20 cellular contexts compared by ENCODE assay signal in the genomic region with DNA sequence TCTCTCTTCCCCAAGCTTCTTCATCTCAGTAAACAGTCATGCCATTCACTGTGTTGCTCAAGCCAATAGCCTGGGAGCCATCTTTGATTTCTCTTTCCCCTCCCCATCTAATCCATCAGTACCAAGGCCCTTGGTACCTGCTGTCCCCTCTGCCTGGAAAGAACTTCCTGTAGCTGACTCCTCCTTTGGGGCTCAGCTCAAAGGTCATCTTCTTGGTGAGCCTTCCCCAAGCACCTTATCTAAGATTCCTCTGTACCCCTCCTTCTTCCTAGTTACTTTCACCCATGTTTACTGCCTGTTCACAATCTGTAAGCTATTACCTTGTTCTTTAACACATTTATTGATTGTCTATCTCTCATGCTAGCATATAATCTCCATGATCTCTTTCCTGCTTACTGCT. TPM values are rescaled to one million over a fixed set of nuclear protein-coding genes. Genes with fewer than 3 reads are reported as not detected.
DNase-seq lines count a peak whose midpoint lies in the region; ATAC-seq and TF ChIP-seq lines count a peak whose summit lies in the region.
"Had no signal": no experiment of that assay in that cellular context is flagged by ENCODE, and none has a peak within 500 bp of the region (broad histone marks: within the 10 kb centered on the region; RNA-seq: fewer than 3 reads in every experiment).

No MANE protein-coding gene starts in this region.

- no peaks in the 10 kb centered on the region for H3K27me3 ChIP-seq in fibroblast of lung (ENCODE audit: control insufficient read depth, insufficient read depth, low read length)
- H3K27me3 ChIP-seq: BLaER1 treated with 17β-estradiol and CSF1 and Interleukin-3, amounts not matched to agents 10 nM and 100 nM had no signal

- H3K4me3 Mint-ChIP-seq in activated naive CD8-positive, alpha-beta T cell treated with anti-CD3 and anti-CD28 coated beads, Interleukin-2, amount 50 U/mL, for 24 hours, result no peak overlapping the region
- H3K4me3 Mint-ChIP-seq in activated naive CD8-positive, alpha-beta T cell treated with anti-CD3 and anti-CD28 coated beads for 36 hours, result no peak overlapping the region
- H3K4me3 Mint-ChIP-seq in T-helper 17 cell (peak overlapping the region; percentile 33), osteocyte (ENCODE audit: unreplicated experiment) (no peak overlapping the region)
- H3K4me3 Mint-ChIP-seq: CD8-positive, alpha-beta T cell had no signal

- H3K9ac ChIP-seq in fibroblast of lung (ENCODE audit: insufficient read depth, low read length), result no peak overlapping the region

- no peak for DNase-seq in activated naive CD8-positive, alpha-beta T cell treated with anti-CD3 and anti-CD28 coated beads, Interleukin-2, amount 50 U/mL, for 24 hours
- DNase-seq in activated naive CD8-positive, alpha-beta T cell treated with anti-CD3 and anti-CD28 coated beads for 36 hours, result no peak
- DNase-seq in T-helper 17 cell, result no peak
- no peak for DNase-seq in fibroblast of lung (ENCODE audit: low read depth in 2 of 2)
- DNase-seq in osteocyte (ENCODE audit: extremely low spot score, unreplicated experiment), result no peak
- DNase-seq in cerebellum (ENCODE audit: low spot score), result no peak
- DNase-seq: Calu3; CD8-positive, alpha-beta T cell; NCI-H1105; NCI-H1694; NCI-H2081 treated with DMSO at 0.1 percent for 48 hours; NK-92 treated with Interleukin-12 subunit alpha and Interleukin-12 subunit beta, amount 100 ng/mL, for 24 hours had no signal

- peaks cover 11% of the 10 kb centered on the region for H3K4me1 ChIP-seq in fibroblast of lung (ENCODE audit: control insufficient read depth, extremely low read depth, insufficient read depth, low read length)

- H3K9me3 Mint-ChIP-seq in activated naive CD8-positive, alpha-beta T cell treated with anti-CD3 and anti-CD28 coated beads, Interleukin-2, amount 50 U/mL, for 24 hours, result no peaks in the 10 kb centered on the region
- H3K9me3 Mint-ChIP-seq in activated naive CD8-positive, alpha-beta T cell treated with anti-CD3 and anti-CD28 coated beads for 36 hours, result no peaks in the 10 kb centered on the region
- no peaks in the 10 kb centered on the region for H3K9me3 Mint-ChIP-seq in osteocyte (ENCODE audit: unreplicated experiment)
- H3K9me3 Mint-ChIP-seq: CD8-positive, alpha-beta T cell had no signal

- peaks cover 6% of the 10 kb centered on the region for H3K79me2 ChIP-seq in fibroblast of lung (ENCODE audit: control insufficient read depth, insufficient read depth, low read length)

- H3K36me3 Mint-ChIP-seq in activated naive CD8-positive, alpha-beta T cell treated with anti-CD3 and anti-CD28 coated beads, Interleukin-2, amount 50 U/mL, for 24 hours (ENCODE audit: low read depth), result peaks cover 31% of the 10 kb centered on the region
- peaks cover 13% of the 10 kb centered on the region for H3K36me3 Mint-ChIP-seq in activated naive CD8-positive, alpha-beta T cell treated with anti-CD3 and anti-CD28 coated beads for 36 hours
- H3K36me3 Mint-ChIP-seq in T-helper 17 cell (ENCODE audit: low read depth), result peaks cover 12% of the 10 kb centered on the region
- peaks cover 21% of the 10 kb centered on the region for H3K36me3 Mint-ChIP-seq in osteocyte (ENCODE audit: unreplicated experiment)

- H3K27ac ChIP-seq in fibroblast of lung (ENCODE audit: insufficient read depth, low read length), result peak overlapping the region; percentile 53
- H3K27ac ChIP-seq: BLaER1 treated with 17β-estradiol and CSF1 and Interleukin-3, amounts not matched to agents 10 nM and 100 nM had no signal

- H3K27ac Mint-ChIP-seq in activated naive CD8-positive, alpha-beta T cell treated with anti-CD3 and anti-CD28 coated beads, Interleukin-2, amount 50 U/mL, for 24 hours, result peak overlapping the region; percentile 28
- H3K27ac Mint-ChIP-seq in activated naive CD8-positive, alpha-beta T cell treated with anti-CD3 and anti-CD28 coated beads for 36 hours, result no peak overlapping the region
- H3K27ac Mint-ChIP-seq in T-helper 17 cell (no peak overlapping the region), osteocyte (ENCODE audit: unreplicated experiment) (no peak overlapping the region)
- H3K27ac Mint-ChIP-seq: CD8-positive, alpha-beta T cell had no signal

- H3K36me3 ChIP-seq in fibroblast of lung (ENCODE audit: control insufficient read depth, insufficient read depth, low read length), result peaks cover 25% of the 10 kb centered on the region

- ATAC-seq in activated naive CD8-positive, alpha-beta T cell treated with anti-CD3 and anti-CD28 coated beads, Interleukin-2, amount 50 U/mL, for 24 hours, result no peak
- ATAC-seq in T-helper 17 cell, result no peak
- no peak for ATAC-seq in GM19463 (IDR thresholded peaks at IDR 0.05; ENCODE audit: unreplicated experiment)
- ATAC-seq: CD8-positive, alpha-beta T cell; GM12878; K562 had no signal

- no peak overlapping the region for H3K4me2 ChIP-seq in fibroblast of lung (ENCODE audit: extremely low read depth, insufficient read depth, low read length)
- H3K4me2 ChIP-seq: BLaER1 treated with 17β-estradiol and CSF1 and Interleukin-3, amounts not matched to agents 10 nM and 100 nM had no signal

- H4K20me1 ChIP-seq in fibroblast of lung (ENCODE audit: control insufficient read depth, extremely low read depth, insufficient read depth, low read length), result no peaks in the 10 kb centered on the region

- H3K4me3 ChIP-seq in fibroblast of lung (replicated peaks in 1 of 4; ENCODE audit: control extremely low read depth in 1 of 4, insufficient read depth in 1 of 4, low read depth in 3 of 4, low read length in 4 of 4), result no peak overlapping the region
- H3K4me3 ChIP-seq: BLaER1 treated with 17β-estradiol and CSF1 and Interleukin-3, amounts not matched to agents 10 nM and 100 nM; GM12878; K562 had no signal

- no peak for TF ChIP-seq CTCF in fibroblast of lung (conservative IDR thresholded peaks at IDR 0.05 in 1 of 2, IDR thresholded peaks at IDR 0.05 in 1 of 2; ENCODE audit: low read depth in 1 of 2, low read length in 2 of 2)
- no peak for TF ChIP-seq CTCF in osteocyte (IDR thresholded peaks at IDR 0.05)

- peaks cover 15% of the 10 kb centered on the region for H3K4me1 Mint-ChIP-seq in activated naive CD8-positive, alpha-beta T cell treated with anti-CD3 and anti-CD28 coated beads, Interleukin-2, amount 50 U/mL, for 24 hours
- H3K4me1 Mint-ChIP-seq in activated naive CD8-positive, alpha-beta T cell treated with anti-CD3 and anti-CD28 coated beads for 36 hours, result peaks cover 16% of the 10 kb centered on the region
- H3K4me1 Mint-ChIP-seq in T-helper 17 cell (peaks cover 22% of the 10 kb centered on the region), osteocyte (ENCODE audit: unreplicated experiment) (peaks cover 14% of the 10 kb centered on the region)

- H2AFZ ChIP-seq in fibroblast of lung (ENCODE audit: low read length), result no peak overlapping the region

- H3K9me3 ChIP-seq in T-helper 17 cell (ENCODE audit: control insufficient read depth, low read length, poor library complexity, severe bottlenecking) (no peaks in the 10 kb centered on the region), fibroblast of lung (ENCODE audit: control insufficient read depth, insufficient read depth, low read depth, low read length) (no peaks in the 10 kb centered on the region)
- H3K9me3 ChIP-seq: BLaER1 treated with 17β-estradiol and CSF1 and Interleukin-3, amounts not matched to agents 10 nM and 100 nM had no signal

- H3K27me3 Mint-ChIP-seq in activated naive CD8-positive, alpha-beta T cell treated with anti-CD3 and anti-CD28 coated beads, Interleukin-2, amount 50 U/mL, for 24 hours, result no peaks in the 10 kb centered on the region
- H3K27me3 Mint-ChIP-seq in activated naive CD8-positive, alpha-beta T cell treated with anti-CD3 and anti-CD28 coated beads for 36 hours, result no peaks in the 10 kb centered on the region
- no peaks in the 10 kb centered on the region for H3K27me3 Mint-ChIP-seq in T-helper 17 cell
- no peaks in the 10 kb centered on the region for H3K27me3 Mint-ChIP-seq in osteocyte (ENCODE audit: unreplicated experiment)

RNA-seq across cellular contexts. Expression of gene AARS2, which starts 3.5 kb away (rescaled TPM):
- total RNA-seq in activated naive CD8-positive, alpha-beta T cell treated with anti-CD3 and anti-CD28 coated beads for 36 hours, result 10 to 100 TPM; 20.5 to 22.0 TPM
- total RNA-seq in T-helper 17 cell (10 to 100 TPM; 13.1 to 14.8 TPM), fibroblast of lung (16.4 and 24.3 TPM in 2 replicates), osteocyte (13.2 and 13.3 TPM in 2 replicates), cerebellum (14.7 TPM)
- polyA plus RNA-seq in fibroblast of lung, result 3.4 and 5.5 TPM in 2 replicates
- polyA plus RNA-seq in fibroblast of lung (2012), result 4.9 and 9.1 TPM in 2 replicates
- polyA minus RNA-seq in fibroblast of lung (ENCODE audit: low replicate concordance), result 7.0 and 12.8 TPM in 2 replicates

RNA-seq across cellular contexts. Expression of gene SPATS1, which starts 32.8 kb away (rescaled TPM):
- total RNA-seq in activated naive CD8-positive, alpha-beta T cell treated with anti-CD3 and anti-CD28 coated beads for 36 hours, result not detected
- total RNA-seq in T-helper 17 cell, result not detected
- under 0.01 TPM in 1 of 2 replicates, not detected in the other for total RNA-seq in fibroblast of lung
- not detected in 2 replicates for polyA plus RNA-seq in fibroblast of lung
- polyA plus RNA-seq in fibroblast of lung (2012), result not detected in 2 replicates
- polyA minus RNA-seq in fibroblast of lung (ENCODE audit: low replicate concordance), result not detected in 2 replicates
- not detected in 2 replicates for total RNA-seq in osteocyte
- total RNA-seq in cerebellum, result not detected
- total RNA-seq: A673; Calu3; CD8-positive, alpha-beta T cell; GM12878; H1; K562; NCI-H460; Right ventricle myocardium superior had no signal
- polyA plus RNA-seq: H1, K562 had no signal

RNA-seq across cellular contexts. Expression of gene TMEM151B, which starts 39.4 kb away (rescaled TPM):
- not detected for total RNA-seq in activated naive CD8-positive, alpha-beta T cell treated with anti-CD3 and anti-CD28 coated beads for 36 hours
- total RNA-seq in T-helper 17 cell, result not detected
- total RNA-seq in fibroblast of lung, result under 0.01 TPM in 2 replicates
- polyA plus RNA-seq in fibroblast of lung, result not detected in 2 replicates
- not detected in 2 replicates for polyA plus RNA-seq in fibroblast of lung (2012)
- not detected in 2 replicates for polyA minus RNA-seq in fibroblast of lung (ENCODE audit: low replicate concordance)
- 0.08 TPM in 1 of 2 replicates, not detected in the other for total RNA-seq in osteocyte
- total RNA-seq in cerebellum, result 25.6 TPM
- total RNA-seq: Calu3; CD8-positive, alpha-beta T cell; GM12878; K562; NCI-H460; Right ventricle myocardium superior had no signal
- polyA plus RNA-seq: K562 had no signal

RNA-seq across cellular contexts. Expression of gene NFKBIE, which starts 44.3 kb away (rescaled TPM):
- 10 to 100 TPM; 22.7 to 24.8 TPM for total RNA-seq in activated naive CD8-positive, alpha-beta T cell treated with anti-CD3 and anti-CD28 coated beads for 36 hours
- 10 to 100 TPM; 59.2 to 62.8 TPM for total RNA-seq in T-helper 17 cell
- 5.4 and 6.4 TPM in 2 replicates for total RNA-seq in fibroblast of lung
- 1.6 and 3.7 TPM in 2 replicates for polyA plus RNA-seq in fibroblast of lung
- polyA plus RNA-seq in fibroblast of lung (2012), result 3.8 and 5.9 TPM in 2 replicates
- polyA minus RNA-seq in fibroblast of lung (ENCODE audit: low replicate concordance), result 0.71 and 7.1 TPM in 2 replicates
- 11.1 and 13.1 TPM in 2 replicates for total RNA-seq in osteocyte
- total RNA-seq in cerebellum, result 4.5 TPM

RNA-seq across cellular contexts. Expression of gene SLC35B2, which starts 52.3 kb away (rescaled TPM):
- total RNA-seq in activated naive CD8-positive, alpha-beta T cell treated with anti-CD3 and anti-CD28 coated beads for 36 hours, result 10 to 100 TPM; 22.8 to 24.9 TPM
- total RNA-seq in T-helper 17 cell (10 to 100 TPM; 14.7 to 15.2 TPM), fibroblast of lung (57.0 and 88.4 TPM in 2 replicates), osteocyte (77.0 and 88.4 TPM in 2 replicates), cerebellum (23.9 TPM)
- polyA plus RNA-seq in fibroblast of lung, result 89.4 and 94.1 TPM in 2 replicates
- 66.0 and 83.4 TPM in 2 replicates for polyA plus RNA-seq in fibroblast of lung (2012)
- 109 and 171 TPM in 2 replicates for polyA minus RNA-seq in fibroblast of lung (ENCODE audit: low replicate concordance)

Comparison
In these comparisons a context has a peak if more than half of its experiments do, and no peak if none do; other contexts are left out.
1. RNA of gene TMEM151B, which starts 39.4 kb away (total RNA-seq): 25.6 TPM in cerebellum (single experiment); not detected in activated naive CD8-positive, alpha-beta T cell treated with anti-CD3 and anti-CD28 coated beads for 36 hours, not detected in T-helper 17 cell, under 0.01 TPM in fibroblast of lung and 0.08 TPM in osteocyte; every median in the first group is over 10 times any median in the second.